Comparison of ENCODE assay signal across 17 cellular contexts in genomic region chr10:21368728-21369425, GRCh38.
DNase-seq lines count a peak whose midpoint lies in the region; ATAC-seq and TF ChIP-seq lines count a peak whose summit lies in the region.
"Had no signal": no experiment of that assay in that cellular context is flagged by ENCODE, and none has a peak within 500 bp of the region (broad histone marks: within the 10 kb centered on the region; RNA-seq: fewer than 3 reads in every experiment).

No MANE protein-coding gene starts in this region.

- peak overlapping the region; percentile 39 for H2AFZ ChIP-seq in HCT116 (ENCODE audit: low read depth, low read length, poor library complexity, severe bottlenecking)
- peak overlapping the region; percentile 77 for H2AFZ ChIP-seq in parathyroid adenoma

- peaks cover 6% of the 10 kb centered on the region; the same call in 1 of the 2 replicates for H3K9me3 Mint-ChIP-seq in WTC11
- H3K9me3 Mint-ChIP-seq: immature natural killer cell had no signal

- H3K27me3 Mint-ChIP-seq in WTC11 (ENCODE audit: low read depth), result no peaks in the 10 kb centered on the region

- CTCF ChIA-PET in HCT116 (lab: Charles Lee), result no interaction called here
- CTCF ChIA-PET in WTC11 (lab: Charles Lee), result no interaction called here

- H3K27me3 ChIP-seq in HCT116 (ENCODE audit: insufficient read depth, low read length), result no peaks in the 10 kb centered on the region
- H3K27me3 ChIP-seq in parathyroid adenoma (ENCODE audit: control insufficient read depth, insufficient read depth, low read length), result no peaks in the 10 kb centered on the region
- H3K27me3 ChIP-seq: SJCRH30 had no signal

- POLR2A ChIA-PET in HCT116 (lab: Charles Lee) (no interaction called here), WTC11 (lab: Charles Lee) (interaction anchor here (0.8 kb wide), 1 partner anchor 12 kb away, joined by 4 read pairs; no protein-coding TSS in a partner anchor)

- no peak for TF ChIP-seq POLR2A in HCT116 (IDR thresholded peaks at IDR 0.05; ENCODE audit: borderline replicate concordance, extremely low read depth, insufficient read depth, insufficient read length)

- TF ChIP-seq CTCF in HCT116 (IDR thresholded peaks at IDR 0.05 in 2 of 3, conservative IDR thresholded peaks at IDR 0.05 in 1 of 3; ENCODE audit: borderline replicate concordance in 1 of 3, insufficient read depth in 1 of 3, low read depth in 2 of 3, low read length in 2 of 3), result no peak
- TF ChIP-seq CTCF in WTC11 (IDR thresholded peaks at IDR 0.05), result no peak
- no peak for TF ChIP-seq CTCF in fibroblast of pulmonary artery (IDR thresholded peaks at IDR 0.05; ENCODE audit: low read length, missing control alignments)
- TF ChIP-seq CTCF in parathyroid adenoma (IDR thresholded peaks at IDR 0.05), result no peak

- no peak overlapping the region for H3K4me3 ChIP-seq in HCT116 (replicated peaks in 1 of 2; ENCODE audit: low read depth in 1 of 2, low read length in 2 of 2)
- no peak overlapping the region for H3K4me3 ChIP-seq in fibroblast of pulmonary artery (replicated peaks; ENCODE audit: low read depth, low read length)
- H3K4me3 ChIP-seq in parathyroid adenoma (ENCODE audit: low read depth, low read length), result peak overlapping the region; percentile 11
- H3K4me3 ChIP-seq: coronary artery, SJCRH30 had no signal

- intact Hi-C loops in HCT116 (cut with micrococcal nuclease), result loop anchor here (5.0 kb wide), 1 partner anchor 92 kb away; no protein-coding TSS in a partner anchor

- RAD21 ChIA-PET in HCT116 (lab: Charles Lee; ENCODE audit: low non-redundant PET in 1 of 2, low total read pairs in 2 of 2, uncharacterized antibody in 2 of 2, unreplicated experiment in 2 of 2), result no interaction called here

- H3K4me2 ChIP-seq in HCT116 (ENCODE audit: low read length), result no peak overlapping the region
- H3K4me2 ChIP-seq in parathyroid adenoma (ENCODE audit: low read length), result peak overlapping the region; percentile 27

- no peaks in the 10 kb centered on the region for H3K9me2 ChIP-seq in HCT116 (ENCODE audit: insufficient read depth)

- ATAC-seq in HCT116 (no peak), WTC11 (no peak), GM21825 (IDR thresholded peaks at IDR 0.05; ENCODE audit: unreplicated experiment) (no peak)
- ATAC-seq: right cardiac atrium had no signal

- H3K4me1 Mint-ChIP-seq in WTC11, result peaks cover 25% of the 10 kb centered on the region

- no peak for DNase-seq in HCT116 (ENCODE audit: low read depth, low spot score)
- no peak for DNase-seq in WTC11 (ENCODE audit: low spot score)
- DNase-seq in fibroblast of pulmonary artery (ENCODE audit: low read depth), result peak; percentile 91
- DNase-seq in amygdala (lab: John Stamatoyannopoulos, UW), result no peak
- DNase-seq in NCI-H1417 (lab: John Stamatoyannopoulos, UW), result no peak
- DNase-seq: activated gamma-delta T cell treated with Interleukin-2 at 50 U/mL for 16 hours; glutamatergic neuron; immature natural killer cell; KG1; NCI-H2081 treated with DMSO at 0.1 percent for 48 hours; NCI-H526; SJCRH30; stimulated activated CD4-positive, alpha-beta T cell treated with anti-CD3 and anti-CD28 coated beads, Interleukin-2, amount 100 ng/mL, for 24 hours had no signal

- H4K20me1 ChIP-seq in HCT116 (ENCODE audit: insufficient read depth), result no peaks in the 10 kb centered on the region

- 0 out of 2 replicates have a peak overlapping the region, but pooled peaks have one; percentile 1 for H3K27ac Mint-ChIP-seq in WTC11
- H3K27ac Mint-ChIP-seq: immature natural killer cell had no signal

- H3K9ac ChIP-seq in HCT116 (ENCODE audit: low read length), result no peak overlapping the region
- no peak overlapping the region for H3K9ac ChIP-seq in parathyroid adenoma

- H3K4me1 ChIP-seq in HCT116 (ENCODE audit: control insufficient read depth in 1 of 2, insufficient read depth in 2 of 2, low read length in 2 of 2), result peaks cover 45 to 63% of the 10 kb centered on the region in 2 experiments
- H3K4me1 ChIP-seq in parathyroid adenoma, result peaks cover 37% of the 10 kb centered on the region

- H3K27ac ChIP-seq in HCT116 (ENCODE audit: low read depth, low read length) (no peak overlapping the region), parathyroid adenoma (peak overlapping the region; percentile 93)
- H3K27ac ChIP-seq: coronary artery, SJCRH30 had no signal

- TF ChIP-seq RAD21 in HCT116 (IDR thresholded peaks at IDR 0.05; ENCODE audit: low read depth), result no peak

- H3K9me3 ChIP-seq in HCT116 (ENCODE audit: control insufficient read depth in 1 of 2, insufficient read depth in 1 of 2, low read depth in 1 of 2, low read length in 2 of 2), result no peaks in the 10 kb centered on the region
- no peaks in the 10 kb centered on the region for H3K9me3 ChIP-seq in parathyroid adenoma (ENCODE audit: control insufficient read depth, low read length)
- H3K9me3 ChIP-seq: SJCRH30 had no signal

- no TSS peak for BruUV-seq in HCT116 (replicated peaks; lab: Mats Ljungman, UMichigan)

- H3K36me3 ChIP-seq in HCT116 (ENCODE audit: control insufficient read depth in 1 of 2, insufficient read depth in 2 of 2, low read length in 2 of 2), result no peaks in the 10 kb centered on the region
- no peaks in the 10 kb centered on the region for H3K36me3 ChIP-seq in parathyroid adenoma (ENCODE audit: control insufficient read depth, insufficient read depth, low read length)
- H3K36me3 ChIP-seq: SJCRH30 had no signal

- no peak overlapping the region for H3K4me3 Mint-ChIP-seq in WTC11
- H3K4me3 Mint-ChIP-seq: immature natural killer cell had no signal

- H3K79me2 ChIP-seq in HCT116 (ENCODE audit: insufficient read depth, low read length) (no peaks in the 10 kb centered on the region), parathyroid adenoma (no peaks in the 10 kb centered on the region)

- H3K36me3 Mint-ChIP-seq in WTC11, result no peaks in the 10 kb centered on the region
- H3K36me3 Mint-ChIP-seq: immature natural killer cell had no signal

TF ChIP-seq in HCT116, 20 proteins besides CTCF, POLR2A, EP300 and RAD21 (continues in another document):
- TF ChIP-seq REST (IDR thresholded peaks at IDR 0.05; ENCODE audit: low read depth) (no peak), SP1 (IDR thresholded peaks at IDR 0.05; ENCODE audit: low read depth) (no peak), EZH2phosphoT487 (IDR thresholded peaks at IDR 0.05; ENCODE audit: borderline replicate concordance) (no peak), SRF (IDR thresholded peaks at IDR 0.05; ENCODE audit: low read depth) (no peak), CEBPB (IDR thresholded peaks at IDR 0.05; ENCODE audit: low read depth) (no peak), FOSL1 (IDR thresholded peaks at IDR 0.05; ENCODE audit: low read depth) (no peak)

TF ChIP-seq in WTC11, 78 proteins besides CTCF, POLR2A, EP300 and RAD21 (continues in another document):
- TF ChIP-seq ZNF232 (CRISPR knock-in tag; IDR thresholded peaks at IDR 0.05) (no peak), FOXP4 (CRISPR knock-in tag; IDR thresholded peaks at IDR 0.05) (no peak), NR1H2 (CRISPR knock-in tag; IDR thresholded peaks at IDR 0.05) (no peak), CREB1 (CRISPR knock-in tag; IDR thresholded peaks at IDR 0.05) (no peak), PREB (CRISPR knock-in tag; IDR thresholded peaks at IDR 0.05; ENCODE audit: borderline replicate concordance) (no peak), MAX (CRISPR knock-in tag; IDR thresholded peaks at IDR 0.05) (no peak), ATF2 (CRISPR knock-in tag; IDR thresholded peaks at IDR 0.05; ENCODE audit: borderline replicate concordance, low read depth) (no peak), FOXP1 (CRISPR knock-in tag; IDR thresholded peaks at IDR 0.05; ENCODE audit: borderline replicate concordance) (no peak), SP1 (CRISPR knock-in tag; conservative IDR thresholded peaks at IDR 0.05) (no peak), MYBL2 (CRISPR knock-in tag; IDR thresholded peaks at IDR 0.05) (no peak), CREM (CRISPR knock-in tag; IDR thresholded peaks at IDR 0.05) (no peak), ZNF138 (CRISPR knock-in tag; conservative IDR thresholded peaks at IDR 0.05) (no peak)
